In genomic region chr6:105596284-105596755, GRCh38 we compare ENCODE assay signal across 16 cellular contexts.
DNase-seq lines count a peak whose midpoint lies in the region; ATAC-seq and TF ChIP-seq lines count a peak whose summit lies in the region.
"Had no signal": no experiment of that assay in that cellular context is flagged by ENCODE, and none has a peak within 500 bp of the region (broad histone marks: within the 10 kb centered on the region; RNA-seq: fewer than 3 reads in every experiment).

No MANE protein-coding gene starts in this region.

- H3K36me3 Mint-ChIP-seq in MCF 10A (ENCODE audit: insufficient read depth, unreplicated experiment), result peaks cover 7% of the 10 kb centered on the region

- H3K4me3 Mint-ChIP-seq in MCF 10A (ENCODE audit: unreplicated experiment), result no peak overlapping the region
- H3K4me3 Mint-ChIP-seq: activated T-helper 17 cell treated with anti-CD3 and anti-CD28 coated beads, Interleukin-2, amount 50 U/mL, for 72 hours; endodermal cell; T-helper 2 cell treated with Interferon-gamma antibody and Interleukin-4, amounts not matched to agents 5 μg/mL and 100 μg/mL, for 36 hours had no signal

- H3K27ac ChIP-seq in breast epithelium, result peak overlapping the region in 1 of 2 donors; percentile 33
- no peak overlapping the region for H3K27ac ChIP-seq in aorta (ENCODE audit: low read depth in 1 of 2, low read length in 2 of 2)
- H3K27ac ChIP-seq: right lobe of liver had no signal

- CTCF ChIA-PET in MCF 10A (lab: Yijun Ruan, JAX), result no interaction called here

- ATAC-seq in aorta (ENCODE audit: low FRiP score) (peak; percentile 47), GM18520 (IDR thresholded peaks at IDR 0.05; ENCODE audit: unreplicated experiment) (no peak)
- ATAC-seq: activated T-helper 17 cell treated with anti-CD3 and anti-CD28 coated beads, Interleukin-2, amount 50 U/mL, for 72 hours; left ventricle myocardium superior; right lobe of liver had no signal

- H3K27me3 ChIP-seq in breast epithelium (no peaks in the 10 kb centered on the region), aorta (ENCODE audit: control insufficient read depth in 1 of 2, insufficient read depth in 2 of 2, low read length in 1 of 2) (no peaks in the 10 kb centered on the region)
- H3K27me3 ChIP-seq: right lobe of liver had no signal

- H3K4me3 ChIP-seq in breast epithelium, result no peak overlapping the region
- H3K4me3 ChIP-seq in aorta (ENCODE audit: low read length in 2 of 2), result no peak overlapping the region
- H3K4me3 ChIP-seq: right lobe of liver had no signal

- POLR2A ChIA-PET in MCF 10A (lab: Yijun Ruan, JAX), result interaction anchor here (0.7 to 1.1 kb wide), 5 partner anchors 9 to 236 kb away, joined by 3 read pairs; no protein-coding TSS in a partner anchor

- 2 to 7% methylated on average over 4 of the region's 4 CpGs for WGBS in aorta, 2 donors

- BruUV-seq in MCF 10A (replicated peaks; lab: Mats Ljungman, UMichigan), result no TSS peak

- peak overlapping the region; percentile 84 for H3K27ac Mint-ChIP-seq in MCF 10A (ENCODE audit: low read depth, unreplicated experiment)
- H3K27ac Mint-ChIP-seq: activated T-helper 17 cell treated with anti-CD3 and anti-CD28 coated beads, Interleukin-2, amount 50 U/mL, for 72 hours; endodermal cell; T-helper 2 cell treated with Interferon-gamma antibody and Interleukin-4, amounts not matched to agents 5 μg/mL and 100 μg/mL, for 36 hours had no signal

- intact Hi-C loops in MCF 10A (cut with micrococcal nuclease), result no loop called here
- intact Hi-C loops in breast epithelium (cut with DNase I; ENCODE audit: low total_unique reads), result no loop called here
- intact Hi-C loops in aorta (cut with DNase I), result no loop called here

- H3K9me3 ChIP-seq in breast epithelium (no peaks in the 10 kb centered on the region), aorta (ENCODE audit: control insufficient read depth, low read length) (no peaks in the 10 kb centered on the region)
- H3K9me3 ChIP-seq: right lobe of liver had no signal

- no peaks in the 10 kb centered on the region for H3K27me3 Mint-ChIP-seq in MCF 10A (ENCODE audit: insufficient read depth, unreplicated experiment)
- H3K27me3 Mint-ChIP-seq: activated T-helper 17 cell treated with anti-CD3 and anti-CD28 coated beads, Interleukin-2, amount 50 U/mL, for 72 hours had no signal

- no peaks in the 10 kb centered on the region for H3K36me3 ChIP-seq in breast epithelium
- H3K36me3 ChIP-seq in aorta (ENCODE audit: control insufficient read depth in 1 of 2, insufficient read depth in 2 of 2, low read length in 1 of 2), result no peaks in the 10 kb centered on the region
- H3K36me3 ChIP-seq: right lobe of liver had no signal

- H3K4me1 ChIP-seq in breast epithelium (peaks cover 3 to 5% of the 10 kb centered on the region in 2 donors), aorta (ENCODE audit: control insufficient read depth in 1 of 2, insufficient read depth in 2 of 2, low read length in 2 of 2) (peaks cover 2 to 12% of the 10 kb centered on the region in 2 donors)
- H3K4me1 ChIP-seq: right lobe of liver had no signal

- TF ChIP-seq CTCF in MCF 10A (IDR thresholded peaks at IDR 0.05; ENCODE audit: unreplicated experiment) (no peak), breast epithelium (IDR thresholded peaks at IDR 0.05) (no peak)

- H3K4me1 Mint-ChIP-seq in MCF 10A (ENCODE audit: insufficient read depth, unreplicated experiment), result peaks cover 65% of the 10 kb centered on the region
- H3K4me1 Mint-ChIP-seq: endodermal cell had no signal

- H3K9me3 Mint-ChIP-seq in MCF 10A (ENCODE audit: unreplicated experiment), result no peaks in the 10 kb centered on the region

- peak; percentile 77 for DNase-seq in MCF 10A (ENCODE audit: unreplicated experiment)
- no peak for DNase-seq in breast epithelium (ENCODE audit: low spot score in 2 of 2)
- DNase-seq in amniotic stem cell (lab: John Stamatoyannopoulos, UW), result peak; percentile 50
- DNase-seq in iris pigment epithelial cell (ENCODE audit: low read depth), result peak; percentile 95
- DNase-seq in aorta, result no peak
- no peak for DNase-seq in NCI-H2171 treated with DMSO at 0.1 percent for 48 hours (lab: John Stamatoyannopoulos, UW)
- DNase-seq in UCSD-AML1 (lab: John Stamatoyannopoulos, UW; ENCODE audit: unreplicated experiment), result no peak
- DNase-seq: 8988T, endodermal cell, Karpas-422, left ventricle myocardium superior, NCI-H774, right lobe of liver had no signal

- TF ChIP-seq POLR2A in breast epithelium (IDR thresholded peaks at IDR 0.05), result no peak

Comparison
In these comparisons a context has a peak if more than half of its experiments do, and no peak if none do; other contexts are left out.
1. DNase-seq: peak in MCF 10A (single experiment), amniotic stem cell (single experiment) and iris pigment epithelial cell (single experiment); none in breast epithelium (0 of 2), aorta (0 of 2), NCI-H2171 treated with DMSO at 0.1 percent for 48 hours (single experiment) and UCSD-AML1 (single experiment).